ENCODE assay signal across 20 cellular contexts in genomic region chr1:45767035-45767434, GRCh38. TPM values are rescaled to one million over a fixed set of nuclear protein-coding genes. Genes with fewer than 3 reads are reported as not detected.
DNase-seq lines count a peak whose midpoint lies in the region; ATAC-seq and TF ChIP-seq lines count a peak whose summit lies in the region.
"Had no signal": no experiment of that assay in that cellular context is flagged by ENCODE, and none has a peak within 500 bp of the region (broad histone marks: within the 10 kb centered on the region; RNA-seq: fewer than 3 reads in every experiment).

No MANE protein-coding gene starts in this region.

- H3K36me3 ChIP-seq in GM23338 (ENCODE audit: insufficient read depth) (no peaks in the 10 kb centered on the region), body of pancreas (replicated peaks in 1 of 2; ENCODE audit: insufficient read depth in 1 of 2, low read depth in 2 of 2) (no peaks in the 10 kb centered on the region), esophagus muscularis mucosa (no peaks in the 10 kb centered on the region)
- H3K36me3 ChIP-seq: sigmoid colon, SJCRH30, thyroid gland had no signal

- H3K4me3 ChIP-seq in GM23338 (no peak overlapping the region), astrocyte of the cerebellum (ENCODE audit: low read depth, low read length) (no peak overlapping the region), body of pancreas (no peak overlapping the region), esophagus muscularis mucosa (no peak overlapping the region)
- H3K4me3 ChIP-seq: sigmoid colon, SJCRH30, thyroid gland had no signal

- TF ChIP-seq POLR2A in body of pancreas (IDR thresholded peaks at IDR 0.05) (no peak), esophagus muscularis mucosa (IDR thresholded peaks at IDR 0.05; ENCODE audit: low read depth) (no peak)

- H3K4me1 ChIP-seq in GM23338 (ENCODE audit: insufficient read depth) (no peaks in the 10 kb centered on the region), body of pancreas (no peaks in the 10 kb centered on the region), esophagus muscularis mucosa (peaks cover 0 to 3% (median 0%) of the 10 kb centered on the region in 4 donors)
- H3K4me1 ChIP-seq: SJCRH30 had no signal

- no peak for TF ChIP-seq EP300 in esophagus muscularis mucosa (IDR thresholded peaks at IDR 0.05)

- in situ Hi-C loops in astrocyte of the cerebellum (cut with HindIII; ENCODE audit: low sequenced_read_pairs), result no loop called here

- TF ChIP-seq CTCF in GM23338 (conservative IDR thresholded peaks at IDR 0.05; ENCODE audit: low read depth in 2 of 2), result no peak
- TF ChIP-seq CTCF in astrocyte of the cerebellum (IDR thresholded peaks at IDR 0.05; ENCODE audit: low read depth, low read length, missing control alignments), result no peak
- TF ChIP-seq CTCF in body of pancreas (IDR thresholded peaks at IDR 0.05), result no peak
- TF ChIP-seq CTCF in esophagus muscularis mucosa (IDR thresholded peaks at IDR 0.05), result no peak

- no peaks in the 10 kb centered on the region for H3F3A ChIP-seq in GM23338 (replicated peaks; ENCODE audit: low read depth)

- no peaks in the 10 kb centered on the region for H3K79me2 ChIP-seq in GM23338 (replicated peaks; ENCODE audit: insufficient read depth)

- ATAC-seq in GM23338, result no peak
- no peak for ATAC-seq in body of pancreas
- no peak for ATAC-seq in HG03095 (IDR thresholded peaks at IDR 0.05; ENCODE audit: unreplicated experiment)
- no peak for ATAC-seq in GM21447 (IDR thresholded peaks at IDR 0.05; ENCODE audit: unreplicated experiment)
- ATAC-seq: activated CD4-positive, alpha-beta T cell treated with anti-CD3 and anti-CD28 coated beads for 36 hours had no signal

- H3K27me3 ChIP-seq in GM23338 (ENCODE audit: insufficient read depth) (no peaks in the 10 kb centered on the region), body of pancreas (no peaks in the 10 kb centered on the region), esophagus muscularis mucosa (no peaks in the 10 kb centered on the region)
- H3K27me3 ChIP-seq: sigmoid colon, SJCRH30, thyroid gland had no signal

- H3K9me3 Mint-ChIP-seq in GM23338, result peaks cover 12% of the 10 kb centered on the region; the same call in 2 of the 3 replicates
- H3K9me3 Mint-ChIP-seq: memory B cell had no signal

- DNase-seq in A172 (ENCODE audit: low spot score) (peak; percentile 8), GM23338 (ENCODE audit: low spot score) (no peak), astrocyte of the cerebellum (ENCODE audit: low read depth) (peak; percentile 36), kidney tubule cell (ENCODE audit: low spot score) (peak; percentile 16), body of pancreas (no peak), esophagus muscularis mucosa (ENCODE audit: extremely low spot score) (no peak)
- DNase-seq: activated CD4-positive, alpha-beta T cell treated with anti-CD3 and anti-CD28 coated beads for 36 hours; activated CD8-positive, alpha-beta memory T cell treated with anti-CD3 and anti-CD28 coated beads, Interleukin-2, amount 50 U/mL, for 48 hours; activated naive CD4-positive, alpha-beta T cell treated with Interleukin-2 at 50 U/mL for 16 hours; Kasumi-1; NCI-H1694 treated with DMSO at 0.1 percent for 48 hours; sigmoid colon; SJCRH30; stimulated activated CD4-positive, alpha-beta T cell treated with anti-CD3 and anti-CD28 coated beads, Interleukin-4, amount 100 ng/mL, for 4 hours; T1000; thyroid gland had no signal

- H3K4me3 Mint-ChIP-seq in GM23338, result no peak overlapping the region
- H3K4me3 Mint-ChIP-seq: activated CD4-positive, alpha-beta T cell treated with anti-CD3 and anti-CD28 coated beads for 36 hours; memory B cell had no signal

- H3K4me1 Mint-ChIP-seq in GM23338, result peaks cover 2% of the 10 kb centered on the region; the same call in 1 of the 3 replicates
- H3K4me1 Mint-ChIP-seq: activated CD4-positive, alpha-beta T cell treated with anti-CD3 and anti-CD28 coated beads for 36 hours; memory B cell had no signal

- intact Hi-C loops in body of pancreas (cut with DNase I), result no loop called here
- intact Hi-C loops in esophagus muscularis mucosa (cut with DNase I), result no loop called here

- no peaks in the 10 kb centered on the region for H4K20me1 ChIP-seq in GM23338 (replicated peaks; ENCODE audit: insufficient read depth)

- 69 to 80% methylated on average over 6 of the region's 6 CpGs for WGBS in body of pancreas, 2 donors
- WGBS in esophagus muscularis mucosa, result 74% methylated on average over 6 of the region's 6 CpGs

- H3K27me3 Mint-ChIP-seq in GM23338 (ENCODE audit: insufficient read depth, low read depth, poor library complexity), result no peaks in the 10 kb centered on the region
- H3K27me3 Mint-ChIP-seq: activated CD4-positive, alpha-beta T cell treated with anti-CD3 and anti-CD28 coated beads for 36 hours had no signal

- no peaks in the 10 kb centered on the region for H3K36me3 Mint-ChIP-seq in GM23338 (ENCODE audit: low read depth)
- H3K36me3 Mint-ChIP-seq: memory B cell had no signal

- H3K9me3 ChIP-seq in body of pancreas (no peaks in the 10 kb centered on the region), esophagus muscularis mucosa (no peaks in the 10 kb centered on the region)
- H3K9me3 ChIP-seq: sigmoid colon, SJCRH30, thyroid gland had no signal

- H2AFZ ChIP-seq in GM23338, result 0 out of 2 replicates have a peak overlapping the region, but pooled peaks have one; percentile 18

- no peak overlapping the region for H3K4me2 ChIP-seq in GM23338

- H3K9me2 ChIP-seq in GM23338 (ENCODE audit: insufficient read depth), result no peaks in the 10 kb centered on the region

- H3K27ac Mint-ChIP-seq in GM23338, result no peak overlapping the region
- H3K27ac Mint-ChIP-seq: activated CD4-positive, alpha-beta T cell treated with anti-CD3 and anti-CD28 coated beads for 36 hours; memory B cell had no signal

- H3K27ac ChIP-seq in GM23338 (ENCODE audit: low read depth), result no peak overlapping the region
- no peak overlapping the region for H3K27ac ChIP-seq in body of pancreas
- no peak overlapping the region for H3K27ac ChIP-seq in esophagus muscularis mucosa (replicated peaks in 1 of 4)
- H3K27ac ChIP-seq: 22Rv1, sigmoid colon, SJCRH30, thyroid gland had no signal

TF ChIP-seq in GM23338, 12 proteins besides CTCF, POLR2A, EP300 and RAD21:
- no peak for TF ChIP-seq POLR2AphosphoS5 (IDR thresholded peaks at IDR 0.05; ENCODE audit: low read depth)
- TF ChIP-seq REST (IDR thresholded peaks at IDR 0.05; ENCODE audit: unreplicated experiment), result no peak
- TF ChIP-seq ETS1 (IDR thresholded peaks at IDR 0.05), result no peak
- TF ChIP-seq EZH2phosphoT487 (IDR thresholded peaks at IDR 0.05; ENCODE audit: unreplicated experiment), result no peak
- no peak for TF ChIP-seq NANOG (IDR thresholded peaks at IDR 0.05; ENCODE audit: borderline replicate concordance)

RNA-seq across cellular contexts. Expression of gene IPP, which starts 16.6 kb away (rescaled TPM):
- total RNA-seq in A172 (2014; rRNA removed; shearing (Covaris generic)), result 9.7 and 11.4 TPM in 2 replicates
- 1.8 and 3.7 TPM in 2 replicates for total RNA-seq in GM23338 (2014; rRNA removed; shearing (Covaris generic))
- polyA plus RNA-seq in GM23338 (2016; fragmentation: Nextera tagmentation; extraction: Ambion mirVana), result 2.8 and 4.6 TPM in 2 replicates
- total RNA-seq in body of pancreas (1 to 10 TPM; 7.5 to 7.9 TPM), esophagus muscularis mucosa (10 to 100 TPM in 2 of 4 donors, 1 to 10 TPM in 2; 6.0 to 14.1 (median 10.7) TPM)

RNA-seq across cellular contexts. Expression of gene MAST2, which starts 36.4 kb away (rescaled TPM):
- 18.4 and 19.5 TPM in 2 replicates for total RNA-seq in A172 (2014; rRNA removed; shearing (Covaris generic))
- total RNA-seq in GM23338 (2014; rRNA removed; shearing (Covaris generic)), result 20.7 and 57.7 TPM in 2 replicates
- 9.3 and 11.5 TPM in 2 replicates for polyA plus RNA-seq in GM23338 (2016; fragmentation: Nextera tagmentation; extraction: Ambion mirVana)
- total RNA-seq in body of pancreas, result 1 to 10 TPM; 9.9 TPM
- 10 to 100 TPM; 44.9 to 78.3 (median 68.5) TPM for total RNA-seq in esophagus muscularis mucosa

Comparison
In these comparisons a context has a peak if more than half of its experiments do, and no peak if none do; other contexts are left out.
1. DNase-seq: peak in A172 (single experiment), astrocyte of the cerebellum (single experiment) and kidney tubule cell (single experiment); none in GM23338 (single experiment), body of pancreas (0 of 4) and esophagus muscularis mucosa (single experiment).